ENCODE assay signal across 8 cellular contexts in genomic region chr11:111937461-111937769, GRCh38. TPM values are rescaled to one million over a fixed set of nuclear protein-coding genes. Genes with fewer than 3 reads are reported as not detected.
DNase-seq lines count a peak whose midpoint lies in the region; ATAC-seq, FAIRE-seq and TF ChIP-seq lines count a peak whose summit lies in the region.

No MANE protein-coding gene starts in this region.

- peaks cover 57% of the 10 kb centered on the region for H3K4me1 Mint-ChIP-seq in activated CD4-positive, alpha-beta T cell treated with anti-CD3 and anti-CD28 coated beads for 36 hours
- H3K4me1 Mint-ChIP-seq in astrocyte (ENCODE audit: low read depth, unreplicated experiment) = peaks cover 39% of the 10 kb centered on the region

- H2AFZ ChIP-seq in astrocyte (ENCODE audit: low read depth, low read length) = peak overlapping the region; percentile 93

- no peaks in the 10 kb centered on the region for H3K36me3 ChIP-seq in astrocyte (ENCODE audit: insufficient read depth, low read length)
- H3K36me3 ChIP-seq in liver (ENCODE audit: control insufficient read depth in 4 of 4, insufficient read depth in 3 of 4, low read depth in 1 of 4, low read length in 3 of 4) = no peaks in the 10 kb centered on the region
- no peaks in the 10 kb centered on the region for H3K36me3 ChIP-seq in suprapubic skin

- no peak for ATAC-seq in activated CD4-positive, alpha-beta T cell treated with anti-CD3 and anti-CD28 coated beads for 36 hours
- ATAC-seq in HG03571 (IDR thresholded peaks at IDR 0.05; ENCODE audit: unreplicated experiment) (no peak), GM18868 (IDR thresholded peaks at IDR 0.05; ENCODE audit: unreplicated experiment) (no peak)

- peak overlapping the region; percentile 93 for H3K27ac Mint-ChIP-seq in activated CD4-positive, alpha-beta T cell treated with anti-CD3 and anti-CD28 coated beads for 36 hours
- peak overlapping the region; percentile 29 for H3K27ac Mint-ChIP-seq in astrocyte (ENCODE audit: unreplicated experiment)

- H3K27me3 ChIP-seq in astrocyte (ENCODE audit: insufficient read depth, low read length) (no peaks in the 10 kb centered on the region), liver (ENCODE audit: control insufficient read depth in 4 of 4, insufficient read depth in 4 of 4, low read length in 3 of 4) (no peaks in the 10 kb centered on the region), suprapubic skin (no peaks in the 10 kb centered on the region)

- POLR2A ChIA-PET in activated CD4-positive, alpha-beta T cell treated with anti-CD3 and anti-CD28 coated beads for 36 hours (lab: Charles Lee) = interaction anchor here (2.7 kb wide), 1 partner anchor 11 kb away, joined by 14 read pairs; no protein-coding TSS in a partner anchor

- H3K4me3 ChIP-seq in astrocyte (ENCODE audit: insufficient read depth, low read depth, low read length) = peak overlapping the region; percentile 72
- peak overlapping the region; percentile 68 to 86 (median 86) for H3K4me3 ChIP-seq in liver (ENCODE audit: low read depth in 1 of 3, low read length in 3 of 3)
- peak overlapping the region; percentile 78 for H3K4me3 ChIP-seq in suprapubic skin

- H3K27me3 Mint-ChIP-seq in activated CD4-positive, alpha-beta T cell treated with anti-CD3 and anti-CD28 coated beads for 36 hours = no peaks in the 10 kb centered on the region
- no peaks in the 10 kb centered on the region for H3K27me3 Mint-ChIP-seq in astrocyte (ENCODE audit: low read depth, unreplicated experiment)

- CTCF ChIA-PET in activated CD4-positive, alpha-beta T cell treated with anti-CD3 and anti-CD28 coated beads for 36 hours (lab: Charles Lee) = interaction anchor here (0.5 to 2.4 kb wide), 8 partner anchors 11 to 861 kb away, joined by 3 to 21 read pairs (median 3); no protein-coding TSS in a partner anchor

- no peaks in the 10 kb centered on the region for H4K20me1 ChIP-seq in astrocyte (ENCODE audit: insufficient read depth, low read length)

- no peak for TF ChIP-seq EP300 in suprapubic skin (IDR thresholded peaks at IDR 0.05)

- no peaks in the 10 kb centered on the region for H3K36me3 Mint-ChIP-seq in activated CD4-positive, alpha-beta T cell treated with anti-CD3 and anti-CD28 coated beads for 36 hours (ENCODE audit: low read depth)
- H3K36me3 Mint-ChIP-seq in astrocyte (ENCODE audit: low read depth, unreplicated experiment) = no peaks in the 10 kb centered on the region

- H3K9me3 ChIP-seq in astrocyte (ENCODE audit: insufficient read depth, low read depth, low read length) (no peaks in the 10 kb centered on the region), liver (ENCODE audit: control insufficient read depth in 4 of 4, low read length in 3 of 4) (no peaks in the 10 kb centered on the region), suprapubic skin (no peaks in the 10 kb centered on the region)

- TF ChIP-seq CTCF in astrocyte (IDR thresholded peaks at IDR 0.05; ENCODE audit: insufficient read depth, low read depth, low read length) (no peak), liver (IDR thresholded peaks at IDR 0.05; ENCODE audit: low read depth, low read length, missing input control) (no peak), suprapubic skin (IDR thresholded peaks at IDR 0.05) (no peak), GM10266 (IDR thresholded peaks at IDR 0.05; ENCODE audit: control insufficient read depth, insufficient read depth, low read depth, missing control alignments) (no peak)

- FAIRE-seq in astrocyte (lab: Jason Lieb, UNC) = no peak

- H3K4me1 ChIP-seq in astrocyte (ENCODE audit: insufficient read depth, low read length) (peaks cover 38% of the 10 kb centered on the region), liver (ENCODE audit: control insufficient read depth in 4 of 4, insufficient read depth in 4 of 4, low read length in 3 of 4) (peaks cover 10 to 46% (median 34%) of the 10 kb centered on the region in 4 donors), suprapubic skin (peaks cover 41% of the 10 kb centered on the region)

- DNase-seq in activated CD4-positive, alpha-beta T cell treated with anti-CD3 and anti-CD28 coated beads for 36 hours = no peak
- no peak for DNase-seq in activated CD4-positive, alpha-beta T cell treated with anti-CD3 and anti-CD28 coated beads for 48 hours
- no peak for DNase-seq in astrocyte (ENCODE audit: low read depth)
- DNase-seq in suprapubic skin (ENCODE audit: low spot score in 2 of 2) = no peak
- no peak for DNase-seq in GM10266 (ENCODE audit: extremely low spot score)

- no peak for TF ChIP-seq RAD21 in liver (IDR thresholded peaks at IDR 0.05)

- peak overlapping the region; percentile 91 for H3K4me2 ChIP-seq in astrocyte (ENCODE audit: low read length)

- no peaks in the 10 kb centered on the region for H3K9me3 Mint-ChIP-seq in activated CD4-positive, alpha-beta T cell treated with anti-CD3 and anti-CD28 coated beads for 36 hours (ENCODE audit: low read depth)
- H3K9me3 Mint-ChIP-seq in astrocyte (ENCODE audit: unreplicated experiment) = no peaks in the 10 kb centered on the region

- no peak for TF ChIP-seq POLR2A in suprapubic skin (IDR thresholded peaks at IDR 0.05)

- H3K27ac ChIP-seq in astrocyte (ENCODE audit: low read depth, low read length) (peak overlapping the region; percentile 38), liver (ENCODE audit: low read depth in 1 of 2, low read length in 2 of 2) (peak overlapping the region; percentile 74 to 85), suprapubic skin (peak overlapping the region; percentile 65)

- peak overlapping the region; percentile 73 for H3K4me3 Mint-ChIP-seq in activated CD4-positive, alpha-beta T cell treated with anti-CD3 and anti-CD28 coated beads for 36 hours
- peak overlapping the region; percentile 72 for H3K4me3 Mint-ChIP-seq in astrocyte (ENCODE audit: unreplicated experiment)

- 12% methylated on average over 9 of the region's 9 CpGs for WGBS in liver
- WGBS in suprapubic skin = no CpG with 5 or more reads among the region's 9 CpGs

- peaks cover 17% of the 10 kb centered on the region for H3K79me2 ChIP-seq in astrocyte (ENCODE audit: insufficient read depth, low read length)

- H3K9ac ChIP-seq in astrocyte (ENCODE audit: low read length) (peak overlapping the region; percentile 77), liver (ENCODE audit: low read depth in 1 of 2, low read length in 2 of 2) (peak overlapping the region in 1 of 2 donors; percentile 77)

- intact Hi-C loops in activated CD4-positive, alpha-beta T cell treated with anti-CD3 and anti-CD28 coated beads for 36 hours (cut with DNase I, micrococcal nuclease) = loop anchor here (2.0 to 10.0 kb wide), 6 partner anchors 87 to 1640 kb away; partner anchors contain the start of genes DLAT (in 1 of the 2), POU2AF1 (in 1 of the 2) and RDX (in 1 of the 2)

TF ChIP-seq in liver, 16 proteins besides CTCF, POLR2A, EP300 and RAD21 (continues in another document):
- TF ChIP-seq MAX (IDR thresholded peaks at IDR 0.05) (no peak), RXRA (IDR thresholded peaks at IDR 0.05) (no peak), JUND (IDR thresholded peaks at IDR 0.05) (no peak), EGR1 (IDR thresholded peaks at IDR 0.05; ENCODE audit: low read depth in 2 of 2) (no peak), SP1 (IDR thresholded peaks at IDR 0.05) (no peak), GABPA (IDR thresholded peaks at IDR 0.05 in 1 of 2, conservative IDR thresholded peaks at IDR 0.05 in 1 of 2) (no peak), ZBTB33 (IDR thresholded peaks at IDR 0.05) (no peak), ATF3 (IDR thresholded peaks at IDR 0.05) (no peak)

RNA-seq across cellular contexts. Expression of gene DIXDC1, which starts 0.3 kb away (rescaled TPM):
- 10 to 100 TPM in 1 of 2 experiments, 1 to 10 TPM in 1; 10.0 to 14.0 TPM for total RNA-seq in activated CD4-positive, alpha-beta T cell treated with anti-CD3 and anti-CD28 coated beads for 36 hours
- total RNA-seq in astrocyte (16.5 and 17.3 TPM in 2 replicates), liver (10 to 100 TPM in 1 of 2 donors, 1 to 10 TPM in 1; 7.3 to 12.5 TPM), suprapubic skin (10 to 100 TPM; 11.8 to 20.9 (median 13.1) TPM)
- 1 to 10 TPM; 2.8 to 4.1 TPM for polyA plus RNA-seq in liver

RNA-seq across cellular contexts. Expression of gene C11orf52, which starts 18.7 kb away (rescaled TPM):
- not detected for total RNA-seq in activated CD4-positive, alpha-beta T cell treated with anti-CD3 and anti-CD28 coated beads for 36 hours
- total RNA-seq in astrocyte (0.50 and 0.60 TPM in 2 replicates), liver (1 to 10 TPM; 4.2 to 5.1 TPM), suprapubic skin (10 to 100 TPM in 1 of 4 donors, 1 to 10 TPM in 3; 7.5 to 10.4 (median 9.7) TPM)
- 10 to 100 TPM in 1 of 2 donors, 1 to 10 TPM in 1; 9.6 to 10.9 TPM for polyA plus RNA-seq in liver

RNA-seq across cellular contexts. Expression of gene HSPB2, which starts 24.9 kb away (rescaled TPM):
- not detected for total RNA-seq in activated CD4-positive, alpha-beta T cell treated with anti-CD3 and anti-CD28 coated beads for 36 hours
- not detected in 2 replicates for total RNA-seq in astrocyte
- total RNA-seq in liver = under 1 TPM in 1 of 2 donors, not detected in 1; 0.14 TPM
- under 1 TPM; 0.61 to 0.85 TPM for polyA plus RNA-seq in liver
- 1 to 10 TPM in 1 of 4 donors, not detected in 3; 3.1 TPM for total RNA-seq in suprapubic skin

RNA-seq across cellular contexts. Expression of gene CRYAB, which starts 25.8 kb away (rescaled TPM):
- not detected for total RNA-seq in activated CD4-positive, alpha-beta T cell treated with anti-CD3 and anti-CD28 coated beads for 36 hours
- total RNA-seq in astrocyte (4.1 and 5.7 TPM in 2 replicates), liver (1 to 10 TPM in 1 of 2 donors, under 1 TPM in 1; 0.33 to 2.6 TPM), suprapubic skin (100 to 1,000 TPM; 144 to 203 (median 176) TPM)
- polyA plus RNA-seq in liver = 1 to 10 TPM; 4.7 to 8.6 TPM

RNA-seq across cellular contexts. Expression of gene CFAP68, which starts 58.1 kb away (rescaled TPM):
- total RNA-seq in activated CD4-positive, alpha-beta T cell treated with anti-CD3 and anti-CD28 coated beads for 36 hours = 10 to 100 TPM; 32.1 to 49.7 TPM
- total RNA-seq in astrocyte = 18.4 and 18.8 TPM in 2 replicates
- 1 to 10 TPM; 6.2 to 8.2 TPM for total RNA-seq in liver
- polyA plus RNA-seq in liver = 10 to 100 TPM; 19.3 to 27.8 TPM
- total RNA-seq in suprapubic skin = 10 to 100 TPM; 27.7 to 42.4 (median 32.7) TPM
